ENCODE assay signal across 1 cellular context in the genomic region with DNA sequence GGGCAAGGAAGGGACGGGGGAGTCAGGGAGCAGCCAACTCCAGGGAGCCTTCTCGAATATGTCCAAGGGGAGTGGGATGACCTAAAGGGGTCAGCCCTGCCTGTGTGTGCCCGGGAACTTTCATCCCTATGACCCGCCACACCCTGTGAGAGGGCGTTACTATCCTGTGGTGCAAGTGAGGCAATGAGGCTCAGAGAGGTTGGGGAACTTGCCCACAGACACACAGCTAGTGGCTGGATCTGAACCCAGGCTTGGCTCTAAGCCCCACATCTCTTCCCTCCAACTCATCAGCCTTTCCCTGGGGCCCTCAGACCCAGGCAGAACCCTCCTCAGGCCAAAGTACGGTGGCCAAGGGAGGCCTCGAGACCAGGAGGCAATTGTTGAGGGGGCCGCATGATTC.
TF ChIP-seq lines count a peak whose summit lies in the region.

No MANE protein-coding gene starts in this region.

TF ChIP-seq in HepG2, 621 proteins besides CTCF, POLR2A, EP300 and RAD21:
- TF ChIP-seq, protein P1, sequence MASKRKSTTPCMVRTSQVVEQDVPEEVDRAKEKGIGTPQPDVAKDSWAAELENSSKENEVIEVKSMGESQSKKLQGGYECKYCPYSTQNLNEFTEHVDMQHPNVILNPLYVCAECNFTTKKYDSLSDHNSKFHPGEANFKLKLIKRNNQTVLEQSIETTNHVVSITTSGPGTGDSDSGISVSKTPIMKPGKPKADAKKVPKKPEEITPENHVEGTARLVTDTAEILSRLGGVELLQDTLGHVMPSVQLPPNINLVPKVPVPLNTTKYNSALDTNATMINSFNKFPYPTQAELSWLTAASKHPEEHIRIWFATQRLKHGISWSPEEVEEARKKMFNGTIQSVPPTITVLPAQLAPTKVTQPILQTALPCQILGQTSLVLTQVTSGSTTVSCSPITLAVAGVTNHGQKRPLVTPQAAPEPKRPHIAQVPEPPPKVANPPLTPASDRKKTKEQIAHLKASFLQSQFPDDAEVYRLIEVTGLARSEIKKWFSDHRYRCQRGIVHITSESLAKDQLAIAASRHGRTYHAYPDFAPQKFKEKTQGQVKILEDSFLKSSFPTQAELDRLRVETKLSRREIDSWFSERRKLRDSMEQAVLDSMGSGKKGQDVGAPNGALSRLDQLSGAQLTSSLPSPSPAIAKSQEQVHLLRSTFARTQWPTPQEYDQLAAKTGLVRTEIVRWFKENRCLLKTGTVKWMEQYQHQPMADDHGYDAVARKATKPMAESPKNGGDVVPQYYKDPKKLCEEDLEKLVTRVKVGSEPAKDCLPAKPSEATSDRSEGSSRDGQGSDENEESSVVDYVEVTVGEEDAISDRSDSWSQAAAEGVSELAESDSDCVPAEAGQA (IDR thresholded peaks at IDR 0.05; ENCODE audit: low read depth), result no peak
- TF ChIP-seq, protein P1 (CRISPR knock-in tag; IDR thresholded peaks at IDR 0.05; ENCODE audit: borderline replicate concordance), result no peak
- TF ChIP-seq SPEN (CRISPR knock-in tag; IDR thresholded peaks at IDR 0.05; ENCODE audit: low read depth) (no peak), PAWR (CRISPR knock-in tag; IDR thresholded peaks at IDR 0.05; ENCODE audit: borderline replicate concordance) (no peak), SMYD3 (CRISPR knock-in tag; IDR thresholded peaks at IDR 0.05) (no peak), CENPX (CRISPR knock-in tag; IDR thresholded peaks at IDR 0.05) (no peak), MTF2 (CRISPR knock-in tag; IDR thresholded peaks at IDR 0.05; ENCODE audit: borderline replicate concordance) (no peak), ZNF878 (CRISPR knock-in tag; IDR thresholded peaks at IDR 0.05) (no peak), ZNF75D (CRISPR knock-in tag; IDR thresholded peaks at IDR 0.05; ENCODE audit: borderline replicate concordance) (no peak), ZMYM3 (CRISPR knock-in tag; IDR thresholded peaks at IDR 0.05) (peak; percentile 42; the same call in 1 of the 2 replicates), SUZ12 (IDR thresholded peaks at IDR 0.05; ENCODE audit: low read depth, low read length) (no peak), ZNF768 (CRISPR knock-in tag; IDR thresholded peaks at IDR 0.05) (peak; percentile 96), TSC22D2 (CRISPR knock-in tag; IDR thresholded peaks at IDR 0.05; ENCODE audit: borderline replicate concordance) (no peak)
- TF ChIP-seq, protein P2, sequence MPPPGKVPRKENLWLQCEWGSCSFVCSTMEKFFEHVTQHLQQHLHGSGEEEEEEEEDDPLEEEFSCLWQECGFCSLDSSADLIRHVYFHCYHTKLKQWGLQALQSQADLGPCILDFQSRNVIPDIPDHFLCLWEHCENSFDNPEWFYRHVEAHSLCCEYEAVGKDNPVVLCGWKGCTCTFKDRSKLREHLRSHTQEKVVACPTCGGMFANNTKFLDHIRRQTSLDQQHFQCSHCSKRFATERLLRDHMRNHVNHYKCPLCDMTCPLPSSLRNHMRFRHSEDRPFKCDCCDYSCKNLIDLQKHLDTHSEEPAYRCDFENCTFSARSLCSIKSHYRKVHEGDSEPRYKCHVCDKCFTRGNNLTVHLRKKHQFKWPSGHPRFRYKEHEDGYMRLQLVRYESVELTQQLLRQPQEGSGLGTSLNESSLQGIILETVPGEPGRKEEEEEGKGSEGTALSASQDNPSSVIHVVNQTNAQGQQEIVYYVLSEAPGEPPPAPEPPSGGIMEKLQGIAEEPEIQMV (CRISPR knock-in tag; IDR thresholded peaks at IDR 0.05; ENCODE audit: low read depth), result no peak
- TF ChIP-seq, protein P3, sequence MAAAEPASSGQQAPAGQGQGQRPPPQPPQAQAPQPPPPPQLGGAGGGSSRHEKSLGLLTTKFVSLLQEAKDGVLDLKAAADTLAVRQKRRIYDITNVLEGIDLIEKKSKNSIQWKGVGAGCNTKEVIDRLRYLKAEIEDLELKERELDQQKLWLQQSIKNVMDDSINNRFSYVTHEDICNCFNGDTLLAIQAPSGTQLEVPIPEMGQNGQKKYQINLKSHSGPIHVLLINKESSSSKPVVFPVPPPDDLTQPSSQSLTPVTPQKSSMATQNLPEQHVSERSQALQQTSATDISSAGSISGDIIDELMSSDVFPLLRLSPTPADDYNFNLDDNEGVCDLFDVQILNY (CRISPR knock-in tag; conservative IDR thresholded peaks at IDR 0.05), result no peak
- TF ChIP-seq, protein P4, sequence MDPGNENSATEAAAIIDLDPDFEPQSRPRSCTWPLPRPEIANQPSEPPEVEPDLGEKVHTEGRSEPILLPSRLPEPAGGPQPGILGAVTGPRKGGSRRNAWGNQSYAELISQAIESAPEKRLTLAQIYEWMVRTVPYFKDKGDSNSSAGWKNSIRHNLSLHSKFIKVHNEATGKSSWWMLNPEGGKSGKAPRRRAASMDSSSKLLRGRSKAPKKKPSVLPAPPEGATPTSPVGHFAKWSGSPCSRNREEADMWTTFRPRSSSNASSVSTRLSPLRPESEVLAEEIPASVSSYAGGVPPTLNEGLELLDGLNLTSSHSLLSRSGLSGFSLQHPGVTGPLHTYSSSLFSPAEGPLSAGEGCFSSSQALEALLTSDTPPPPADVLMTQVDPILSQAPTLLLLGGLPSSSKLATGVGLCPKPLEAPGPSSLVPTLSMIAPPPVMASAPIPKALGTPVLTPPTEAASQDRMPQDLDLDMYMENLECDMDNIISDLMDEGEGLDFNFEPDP (CRISPR knock-in tag; conservative IDR thresholded peaks at IDR 0.05), result no peak
- TF ChIP-seq, protein P5, sequence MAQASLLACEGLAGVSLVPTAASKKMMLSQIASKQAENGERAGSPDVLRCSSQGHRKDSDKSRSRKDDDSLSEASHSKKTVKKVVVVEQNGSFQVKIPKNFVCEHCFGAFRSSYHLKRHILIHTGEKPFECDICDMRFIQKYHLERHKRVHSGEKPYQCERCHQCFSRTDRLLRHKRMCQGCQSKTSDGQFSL (CRISPR knock-in tag; IDR thresholded peaks at IDR 0.05), result no peak
- TF ChIP-seq, protein P6, sequence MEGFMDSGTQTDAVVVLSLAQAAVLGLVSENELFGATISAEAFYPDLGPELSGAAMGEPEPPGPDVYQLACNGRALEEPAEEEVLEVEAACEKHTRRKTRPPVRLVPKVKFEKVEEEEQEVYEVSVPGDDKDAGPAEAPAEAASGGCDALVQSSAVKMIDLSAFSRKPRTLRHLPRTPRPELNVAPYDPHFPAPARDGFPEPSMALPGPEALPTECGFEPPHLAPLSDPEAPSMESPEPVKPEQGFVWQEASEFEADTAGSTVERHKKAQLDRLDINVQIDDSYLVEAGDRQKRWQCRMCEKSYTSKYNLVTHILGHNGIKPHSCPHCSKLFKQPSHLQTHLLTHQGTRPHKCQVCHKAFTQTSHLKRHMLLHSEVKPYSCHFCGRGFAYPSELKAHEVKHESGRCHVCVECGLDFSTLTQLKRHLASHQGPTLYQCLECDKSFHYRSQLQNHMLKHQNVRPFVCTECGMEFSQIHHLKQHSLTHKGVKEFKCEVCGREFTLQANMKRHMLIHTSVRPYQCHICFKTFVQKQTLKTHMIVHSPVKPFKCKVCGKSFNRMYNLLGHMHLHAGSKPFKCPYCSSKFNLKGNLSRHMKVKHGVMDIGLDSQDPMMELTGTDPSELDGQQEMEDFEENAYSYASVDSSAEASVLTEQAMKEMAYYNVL (CRISPR knock-in tag; IDR thresholded peaks at IDR 0.05; ENCODE audit: borderline replicate concordance), result no peak
